Comparison of ENCODE assay signal across 27 cellular contexts in genomic region chr14:52598568-52598967, GRCh38.
"Had no signal": no experiment of that assay in that cellular context is flagged by ENCODE, and none has a peak within 500 bp of the region (broad histone marks: within the 10 kb centered on the region; RNA-seq: fewer than 3 reads in every experiment).

No MANE protein-coding gene starts in this region.

- H3K27me3 Mint-ChIP-seq: dendritic cell treated with granulocyte-macrophage colony-stimulating factor and Interleukin-4, amounts not matched to agents 40 ng/mL and 50 ng/mL, for 4 days had no signal

- H3K36me3 ChIP-seq: esophagus squamous epithelium, gastrocnemius medialis, heart right ventricle, left lung, lower lobe of right lung had no signal

- ATAC-seq: effector memory CD8-positive, alpha-beta T cell; esophagus mucosa; gastrocnemius medialis; heart right ventricle; left cardiac atrium; left lung; left ventricle myocardium superior; lower lobe of right lung; mucosa of descending colon had no signal

- H3K27ac ChIP-seq: epithelial cell of prostate, esophagus squamous epithelium, gastrocnemius medialis, heart right ventricle, left lung, lower lobe of right lung had no signal

- H3K4me3 Mint-ChIP-seq: dendritic cell treated with granulocyte-macrophage colony-stimulating factor and Interleukin-4, amounts not matched to agents 40 ng/mL and 50 ng/mL, for 4 days; effector memory CD8-positive, alpha-beta T cell; endodermal cell; mesothelial cell of epicardium; naive B cell had no signal

- H3K4me1 ChIP-seq: esophagus squamous epithelium, gastrocnemius medialis, heart right ventricle, left lung, lower lobe of right lung had no signal

- H3K4me3 ChIP-seq: esophagus squamous epithelium, gastrocnemius medialis, heart right ventricle, left lung, lower lobe of right lung, mucosa of descending colon had no signal

- FAIRE-seq: endometrium, islet of Langerhans, keratinocyte had no signal

- H3K4me1 Mint-ChIP-seq: mesothelial cell of epicardium had no signal

- H3K27me3 ChIP-seq: esophagus squamous epithelium, gastrocnemius medialis, heart right ventricle, left lung had no signal

- H3K27ac Mint-ChIP-seq: dendritic cell treated with granulocyte-macrophage colony-stimulating factor and Interleukin-4, amounts not matched to agents 40 ng/mL and 50 ng/mL, for 4 days; effector memory CD8-positive, alpha-beta T cell; endodermal cell; mesothelial cell of epicardium; naive B cell had no signal

- H3K9me3 ChIP-seq: esophagus squamous epithelium, gastrocnemius medialis, left lung, lower lobe of right lung, mucosa of descending colon had no signal

- DNase-seq: cortex of kidney; effector CD8-positive, alpha-beta T cell; effector memory CD8-positive, alpha-beta T cell; endodermal cell; erythroblast; esophagus squamous epithelium; foreskin fibroblast; foreskin melanocyte; gastrocnemius medialis; glutamatergic neuron; head of caudate nucleus; heart right ventricle; hippocampal formation; left cardiac atrium; left lung; left ventricle myocardium superior; lower lobe of right lung; mesenchymal stem cell; mucosa of descending colon; naive B cell had no signal
